In genomic region chr9:87816041-87816440, GRCh38 we compare ENCODE assay signal across 11 cellular contexts.
DNase-seq lines count a peak whose midpoint lies in the region; ATAC-seq and TF ChIP-seq lines count a peak whose summit lies in the region.
"Had no signal": no experiment of that assay in that cellular context is flagged by ENCODE, and none has a peak within 500 bp of the region (broad histone marks: within the 10 kb centered on the region; RNA-seq: fewer than 3 reads in every experiment).

No MANE protein-coding gene starts in this region.

- no peak overlapping the region for H3K9ac ChIP-seq in IMR-90 (ENCODE audit: low read depth, low read length)

- peaks cover 6% of the 10 kb centered on the region for H3K27me3 ChIP-seq in IMR-90 (ENCODE audit: control insufficient read depth, insufficient read depth, low read length)

- TF ChIP-seq CTCF in IMR-90 (conservative IDR thresholded peaks at IDR 0.05; ENCODE audit: low read depth, low read length): no peak

- no peak overlapping the region for H3K23ac ChIP-seq in IMR-90 (ENCODE audit: low read depth, low read length)

- no peak overlapping the region for H3K4me3 ChIP-seq in IMR-90 (ENCODE audit: insufficient read depth, low read depth, low read length)
- H3K4me3 ChIP-seq: mucosa of descending colon had no signal

- H3K36me3 ChIP-seq in IMR-90 (ENCODE audit: control insufficient read depth, insufficient read depth, low read length): no peaks in the 10 kb centered on the region

- H2AFZ ChIP-seq in IMR-90 (replicated peaks; ENCODE audit: low read length, poor library complexity): no peak overlapping the region

- H3K18ac ChIP-seq in IMR-90 (ENCODE audit: low read depth, low read length): no peak overlapping the region

- intact Hi-C loops in IMR-90 (cut with micrococcal nuclease) (loop anchor here (2.0 kb wide), 1 partner anchor 225 kb away; no protein-coding TSS in a partner anchor), left colon (cut with DNase I, micrococcal nuclease) (loop anchor here in 1 of 2 donors (10.0 kb wide), 1 partner anchor 131 kb away; no protein-coding TSS in a partner anchor)

- in situ Hi-C loops in IMR-90 (cut with MboI; ENCODE audit: low sequenced_read_pairs): no loop called here

- H3K9me1 ChIP-seq in IMR-90 (ENCODE audit: insufficient read depth, low read length): no peaks in the 10 kb centered on the region

- H3K79me1 ChIP-seq in IMR-90 (ENCODE audit: low read depth in 1 of 2, low read length in 2 of 2): no peaks in the 10 kb centered on the region

- H3K4me1 ChIP-seq in IMR-90 (ENCODE audit: control insufficient read depth, insufficient read depth, low read length): no peaks in the 10 kb centered on the region

- no TSS peak for BruUV-seq in IMR-90 (replicated peaks; lab: Mats Ljungman, UMichigan)

- no peak for TF ChIP-seq POLR2A in IMR-90 (IDR thresholded peaks at IDR 0.05; ENCODE audit: low read depth, low read length)

- no peaks in the 10 kb centered on the region for H3K9me3 ChIP-seq in IMR-90 (ENCODE audit: control insufficient read depth, insufficient read depth, low read length)
- H3K9me3 ChIP-seq: mucosa of descending colon had no signal

- H2BK15ac ChIP-seq in IMR-90 (ENCODE audit: low read depth, low read length): no peak overlapping the region

- WGBS in IMR-90 (ENCODE audit: extremely low coverage in 2 of 2, insufficient read length in 1 of 2), 2 experiments: no CpG with 5 or more reads among the region's 2 CpGs

- DNase-seq in IMR-90 (peak; percentile 4), NCI-H446 treated with DMSO at 0.1 percent for 48 hours (lab: John Stamatoyannopoulos, UW) (peak; percentile 21), dermis microvascular lymphatic vessel endothelial cell (ENCODE audit: low read depth in 2 of 2) (peak; percentile 48 to 60), myocyte (ENCODE audit: low read depth) (peak; percentile 44), left colon (no peak)
- DNase-seq: activated CD4-positive, CD25-positive, alpha-beta regulatory T cell treated with anti-CD3 and anti-CD28 coated beads, Interleukin-2, amount 50 U/mL, for 72 hours; activated T-cell treated with anti-CD3 and anti-CD28 coated beads, Interleukin-2, amount 50 U/mL, for 1 hour; aorta had no signal

- no peak overlapping the region for H3K27ac ChIP-seq in IMR-90 (ENCODE audit: insufficient read depth, low read length)

- H3K4me2 ChIP-seq in IMR-90 (ENCODE audit: low read depth, low read length): no peak overlapping the region

- no peak overlapping the region for H4K8ac ChIP-seq in IMR-90 (ENCODE audit: low read depth in 2 of 2, low read length in 2 of 2)

- no peak overlapping the region for H2AK5ac ChIP-seq in IMR-90 (ENCODE audit: low read depth, low read length)

- dilution Hi-C loops in IMR-90 (cut with HindIII; ENCODE audit: low sequenced_read_pairs, unreplicated experiment): no loop called here

- H2AK9ac ChIP-seq in IMR-90 (replicated peaks; ENCODE audit: low read depth, low read length, poor library complexity): no peak overlapping the region

- no peak overlapping the region for H3K56ac ChIP-seq in IMR-90 (ENCODE audit: extremely low read depth, insufficient read depth, low read length)

- H3K14ac ChIP-seq in IMR-90 (replicated peaks; ENCODE audit: low read depth, low read length): no peak overlapping the region

- CTCF ChIA-PET in IMR-90 (lab: Yijun Ruan, JAX): no interaction called here

- no peak overlapping the region for H4K91ac ChIP-seq in IMR-90 (ENCODE audit: insufficient read depth, low read depth, low read length)

- H2BK5ac ChIP-seq in IMR-90 (ENCODE audit: low read depth, low read length, poor library complexity, severe bottlenecking): no peak overlapping the region

- H4K20me1 ChIP-seq in IMR-90 (ENCODE audit: insufficient read depth, low read length): no peaks in the 10 kb centered on the region

- H2BK20ac ChIP-seq in IMR-90 (ENCODE audit: low read depth, low read length): no peak overlapping the region

- no peak overlapping the region for H2BK120ac ChIP-seq in IMR-90 (ENCODE audit: low read depth, low read length)

- POLR2A ChIA-PET in IMR-90 (lab: Charles Lee; ENCODE audit: unreplicated experiment): no interaction called here

- H4K5ac ChIP-seq in IMR-90 (ENCODE audit: low read depth, low read length): no peak overlapping the region

- ATAC-seq in IMR-90 (ENCODE audit: low read depth): no peak
- ATAC-seq in left colon: no peak
- ATAC-seq in GM21447 (IDR thresholded peaks at IDR 0.05; ENCODE audit: unreplicated experiment): no peak
- no peak for ATAC-seq in HG03196 (IDR thresholded peaks at IDR 0.05; ENCODE audit: unreplicated experiment)
- ATAC-seq: mucosa of descending colon had no signal

- no peak for TF ChIP-seq RAD21 in IMR-90 (IDR thresholded peaks at IDR 0.05; ENCODE audit: low read length)

- H3K4ac ChIP-seq in IMR-90 (ENCODE audit: low read depth, low read length): no peak overlapping the region

TF ChIP-seq in IMR-90, 13 proteins besides CTCF, POLR2A, EP300 and RAD21:
- TF ChIP-seq CHD1 (IDR thresholded peaks at IDR 0.05; ENCODE audit: low read depth, low read length) (no peak), MAZ (IDR thresholded peaks at IDR 0.05; ENCODE audit: borderline replicate concordance, low read depth, low read length) (no peak), MXI1 (IDR thresholded peaks at IDR 0.05; ENCODE audit: borderline replicate concordance, low read depth, low read length) (no peak), NFE2L2 (IDR thresholded peaks at IDR 0.05; ENCODE audit: low read depth, low read length) (no peak), USF2 (IDR thresholded peaks at IDR 0.05; ENCODE audit: low read depth, low read length) (no peak), MAFK (IDR thresholded peaks at IDR 0.05; ENCODE audit: low read depth, low read length) (no peak), RCOR1 (IDR thresholded peaks at IDR 0.05; ENCODE audit: insufficient replicate concordance, low read length) (no peak), CEBPB (IDR thresholded peaks at IDR 0.05; ENCODE audit: low read depth, low read length) (no peak), RFX5 (IDR thresholded peaks at IDR 0.05; ENCODE audit: low read depth, low read length) (no peak), BHLHE40 (IDR thresholded peaks at IDR 0.05; ENCODE audit: low read depth, low read length) (no peak), SMC3 (IDR thresholded peaks at IDR 0.05; ENCODE audit: low read depth, low read length) (no peak), ELK1 (IDR thresholded peaks at IDR 0.05; ENCODE audit: borderline replicate concordance, low read depth, low read length) (no peak), FOS (IDR thresholded peaks at IDR 0.05; ENCODE audit: low read depth, low read length) (no peak)

Comparison
In these comparisons a context has a peak if more than half of its experiments do, and no peak if none do; other contexts are left out.
1. DNase-seq: peak in IMR-90 (single experiment), NCI-H446 treated with DMSO at 0.1 percent for 48 hours (single experiment), dermis microvascular lymphatic vessel endothelial cell (2 of 2) and myocyte (single experiment); none in left colon (0 of 2).